In genomic region chr16:1823821-1824220, GRCh38 we compare ENCODE assay signal across 8 cellular contexts.
DNase-seq lines count a peak whose midpoint lies in the region; ATAC-seq and TF ChIP-seq lines count a peak whose summit lies in the region.

No MANE protein-coding gene starts in this region.

- peak; percentile 35 for DNase-seq in activated CD4-positive, alpha-beta T cell treated with anti-CD3 and anti-CD28 coated beads for 48 hours
- no peak for DNase-seq in activated CD4-positive, alpha-beta T cell treated with anti-CD3 and anti-CD28 coated beads for 1 hour
- DNase-seq in NAMALWA (ENCODE audit: low spot score), result peak; percentile 58
- peak; percentile 73 to 75 for DNase-seq in cardiac fibroblast (ENCODE audit: low read depth in 2 of 2)
- peak; percentile 19 for DNase-seq in non-pigmented ciliary epithelial cell (ENCODE audit: low read depth)
- no peak for DNase-seq in NCI-H1417 treated with DMSO at 0.1 percent for 48 hours (lab: John Stamatoyannopoulos, UW)
- no peak for DNase-seq in activated gamma-delta T cell (lab: John Stamatoyannopoulos, UW)

- peak; percentile 30 for TF ChIP-seq CTCF in cardiac fibroblast (IDR thresholded peaks at IDR 0.05; ENCODE audit: low read depth, low read length)

- no peak for ATAC-seq in GM18517 (IDR thresholded peaks at IDR 0.05; ENCODE audit: unreplicated experiment)

- no peak overlapping the region for H3K4me3 ChIP-seq in cardiac fibroblast (replicated peaks in 1 of 2; ENCODE audit: low read depth in 2 of 2, low read length in 2 of 2)

Comparison
In these comparisons a context has a peak if more than half of its experiments do, and no peak if none do; other contexts are left out.
1. DNase-seq: peak in activated CD4-positive, alpha-beta T cell treated with anti-CD3 and anti-CD28 coated beads for 48 hours (single experiment), NAMALWA (single experiment), cardiac fibroblast (2 of 2) and non-pigmented ciliary epithelial cell (single experiment); none in activated CD4-positive, alpha-beta T cell treated with anti-CD3 and anti-CD28 coated beads for 1 hour (single experiment), NCI-H1417 treated with DMSO at 0.1 percent for 48 hours (single experiment) and activated gamma-delta T cell (single experiment).